ENCODE assay signal across 14 cellular contexts in genomic region chr2:53018830-53019425, GRCh38.
DNase-seq lines count a peak whose midpoint lies in the region; ATAC-seq and TF ChIP-seq lines count a peak whose summit lies in the region.
"Had no signal": no experiment of that assay in that cellular context is flagged by ENCODE, and none has a peak within 500 bp of the region (broad histone marks: within the 10 kb centered on the region; RNA-seq: fewer than 3 reads in every experiment).

No MANE protein-coding gene starts in this region.

- POLR2A ChIA-PET in Caco-2 (lab: Charles Lee): no interaction called here

- no peak overlapping the region for H3K27ac Mint-ChIP-seq in Caco-2 (ENCODE audit: unreplicated experiment)
- no peak overlapping the region for H3K27ac Mint-ChIP-seq in T-helper 2 cell treated with Interferon-gamma antibody and Interleukin-4, amounts not matched to agents 5 μg/mL and 100 μg/mL, for 36 hours
- H3K27ac Mint-ChIP-seq: activated CD4-positive, alpha-beta T cell treated with anti-CD3 and anti-CD28 coated beads for 36 hours; activated naive CD8-positive, alpha-beta T cell had no signal

- peak; percentile 13 to 25 for TF ChIP-seq CTCF in Caco-2 (IDR thresholded peaks at IDR 0.05; ENCODE audit: insufficient read depth in 1 of 2, low read depth in 1 of 2, low read length in 1 of 2, severe bottlenecking in 1 of 2, unreplicated experiment in 1 of 2)

- H3K9ac ChIP-seq in adipocyte (ENCODE audit: low read length): no peak overlapping the region

- ATAC-seq in esophagus mucosa (no peak), left colon (no peak), HG02678 (IDR thresholded peaks at IDR 0.05; ENCODE audit: unreplicated experiment) (no peak)
- ATAC-seq: activated CD4-positive, alpha-beta T cell treated with anti-CD3 and anti-CD28 coated beads for 36 hours; lower lobe of right lung had no signal

- no peaks in the 10 kb centered on the region for H3K4me1 Mint-ChIP-seq in Caco-2 (ENCODE audit: low read depth, unreplicated experiment)
- H3K4me1 Mint-ChIP-seq in T-helper 2 cell treated with Interferon-gamma antibody and Interleukin-4, amounts not matched to agents 5 μg/mL and 100 μg/mL, for 36 hours (ENCODE audit: low read depth): no peaks in the 10 kb centered on the region
- H3K4me1 Mint-ChIP-seq: activated CD4-positive, alpha-beta T cell treated with anti-CD3 and anti-CD28 coated beads for 36 hours had no signal

- DNase-seq in Caco-2: no peak
- DNase-seq in HuH-7 (ENCODE audit: low spot score): peak; percentile 17
- peak; percentile 42 for DNase-seq in adipocyte (ENCODE audit: low read depth)
- DNase-seq in kidney glomerular epithelial cell (lab: John Stamatoyannopoulos, UW): peak; percentile 6
- DNase-seq in T-helper 2 cell treated with Interferon-gamma antibody and Interleukin-4, amounts not matched to agents 5 μg/mL and 100 μg/mL, for 36 hours (ENCODE audit: low spot score): no peak
- DNase-seq in left colon: no peak
- DNase-seq: activated CD4-positive, alpha-beta T cell treated with anti-CD3 and anti-CD28 coated beads for 36 hours; erythroblast; Karpas-422; lower lobe of right lung; RPMI8226 had no signal

- no peaks in the 10 kb centered on the region for H3K9me3 ChIP-seq in Caco-2
- H3K9me3 ChIP-seq in adipocyte (ENCODE audit: control insufficient read depth, low read length): no peaks in the 10 kb centered on the region
- H3K9me3 ChIP-seq: lower lobe of right lung had no signal

- H3K27me3 Mint-ChIP-seq in Caco-2 (ENCODE audit: insufficient read depth, unreplicated experiment): no peaks in the 10 kb centered on the region
- H3K27me3 Mint-ChIP-seq in T-helper 2 cell treated with Interferon-gamma antibody and Interleukin-4, amounts not matched to agents 5 μg/mL and 100 μg/mL, for 36 hours (ENCODE audit: low read depth): no peaks in the 10 kb centered on the region
- H3K27me3 Mint-ChIP-seq: activated naive CD8-positive, alpha-beta T cell had no signal

- H3K4me1 ChIP-seq in Caco-2 (no peaks in the 10 kb centered on the region), adipocyte (ENCODE audit: control insufficient read depth, insufficient read depth, low read length) (no peaks in the 10 kb centered on the region)
- H3K4me1 ChIP-seq: lower lobe of right lung had no signal

- H3K36me3 ChIP-seq in Caco-2 (ENCODE audit: control insufficient read depth, insufficient read depth, low read length) (no peaks in the 10 kb centered on the region), adipocyte (ENCODE audit: control insufficient read depth, insufficient read depth, low read length, severe bottlenecking) (no peaks in the 10 kb centered on the region)
- H3K36me3 ChIP-seq: lower lobe of right lung had no signal

- no peak overlapping the region for H3K4me3 Mint-ChIP-seq in Caco-2 (ENCODE audit: unreplicated experiment)
- no peak overlapping the region for H3K4me3 Mint-ChIP-seq in T-helper 2 cell treated with Interferon-gamma antibody and Interleukin-4, amounts not matched to agents 5 μg/mL and 100 μg/mL, for 36 hours
- H3K4me3 Mint-ChIP-seq: activated CD4-positive, alpha-beta T cell treated with anti-CD3 and anti-CD28 coated beads for 36 hours; activated naive CD8-positive, alpha-beta T cell had no signal

- no TSS peak for BruUV-seq in Caco-2 (replicated peaks; lab: Mats Ljungman, UMichigan)

- intact Hi-C loops in Caco-2 (cut with micrococcal nuclease; ENCODE audit: unreplicated experiment): loop anchor here (1.0 to 5.0 kb wide), 2 partner anchors 183 to 248 kb away; no protein-coding TSS in a partner anchor
- intact Hi-C loops in left colon (cut with DNase I, micrococcal nuclease): no loop called here

- no peaks in the 10 kb centered on the region for H3K36me3 Mint-ChIP-seq in Caco-2 (ENCODE audit: insufficient read depth, unreplicated experiment)
- no peaks in the 10 kb centered on the region for H3K36me3 Mint-ChIP-seq in T-helper 2 cell treated with Interferon-gamma antibody and Interleukin-4, amounts not matched to agents 5 μg/mL and 100 μg/mL, for 36 hours (ENCODE audit: low read depth)
- H3K36me3 Mint-ChIP-seq: activated naive CD8-positive, alpha-beta T cell had no signal

- H3K27me3 ChIP-seq in Caco-2 (replicated peaks; ENCODE audit: control insufficient read depth, insufficient read depth, low read length) (no peaks in the 10 kb centered on the region), adipocyte (replicated peaks; ENCODE audit: control insufficient read depth, insufficient read depth, low read length) (no peaks in the 10 kb centered on the region)

- no peak overlapping the region for H3K4me3 ChIP-seq in Caco-2 (ENCODE audit: low read depth, low read length)
- no peak overlapping the region for H3K4me3 ChIP-seq in adipocyte (ENCODE audit: low read length)
- H3K4me3 ChIP-seq: lower lobe of right lung had no signal

- H3K9me3 Mint-ChIP-seq in Caco-2 (ENCODE audit: unreplicated experiment): peaks cover 12% of the 10 kb centered on the region
- H3K9me3 Mint-ChIP-seq in T-helper 2 cell treated with Interferon-gamma antibody and Interleukin-4, amounts not matched to agents 5 μg/mL and 100 μg/mL, for 36 hours: peaks cover 3% of the 10 kb centered on the region

- CTCF ChIA-PET in Caco-2 (lab: Charles Lee): interaction anchor here (0.6 to 1.5 kb wide), 4 partner anchors 15 to 249 kb away, joined by 3 to 6 read pairs (median 3); no protein-coding TSS in a partner anchor

Comparison
In these comparisons a context has a peak if more than half of its experiments do, and no peak if none do; other contexts are left out.
1. DNase-seq: peak in HuH-7 (single experiment), adipocyte (single experiment) and kidney glomerular epithelial cell (single experiment); none in Caco-2 (0 of 2), T-helper 2 cell treated with Interferon-gamma antibody and Interleukin-4, amounts not matched to agents 5 μg/mL and 100 μg/mL, for 36 hours (single experiment) and left colon (0 of 2).